In the genomic region with DNA sequence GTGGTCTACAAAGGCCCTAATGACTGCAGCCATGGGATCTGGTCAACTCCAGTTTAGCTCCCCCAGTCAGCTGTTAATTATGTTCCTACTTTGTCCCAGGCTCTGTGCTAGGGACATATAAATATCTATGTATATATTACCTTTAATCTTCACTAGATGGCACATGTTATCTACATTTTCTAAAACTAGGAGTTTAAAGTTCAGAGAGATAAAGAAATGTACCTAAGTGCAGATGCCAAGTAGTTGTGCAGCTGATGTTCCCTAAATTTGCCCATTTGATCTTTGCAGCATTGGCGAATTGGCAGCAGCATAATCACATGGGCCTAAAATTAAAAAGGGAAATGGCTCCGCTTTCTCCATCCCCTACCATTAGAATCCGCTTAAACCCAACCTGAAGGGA, we compare ENCODE assay signal across 28 cellular contexts.
"Had no signal": no experiment of that assay in that cellular context is flagged by ENCODE, and none has a peak within 500 bp of the region (broad histone marks: within the 10 kb centered on the region; RNA-seq: fewer than 3 reads in every experiment).

No MANE protein-coding gene starts in this region.

- H3K4me1 ChIP-seq: parathyroid adenoma, psoas muscle, right lobe of liver, sigmoid colon, spleen, suprapubic skin, testis, tibial artery, upper lobe of right lung, uterus had no signal

- H3K4me3 ChIP-seq: neural progenitor cell, ovary, psoas muscle, right lobe of liver, sigmoid colon, smooth muscle cell, spleen, suprapubic skin, testis, tibial artery, transverse colon, upper lobe of right lung, uterus had no signal

- ATAC-seq: natural killer cell; psoas muscle; right cardiac atrium; right lobe of liver; stimulated activated memory B cell treated with anti-CD40 and anti-IgM and Interleukin-4, amounts not matched to agents 10 μg/mL and 1 μg/mL and 100 μg/mL, for 72 hours; stimulated activated naive CD8-positive, alpha-beta T cell treated with anti-CD3 and anti-CD28 coated beads, Interleukin-15, amount 100 ng/mL, for 72 hours; stimulated activated naive CD8-positive, alpha-beta T cell treated with anti-CD3 and anti-CD28 coated beads, Interleukin-15, Interleukin-2, amounts not matched to agents 100 U/mL and 50 U/mL, for 24 hours; upper lobe of right lung had no signal

- H3K36me3 ChIP-seq: neural progenitor cell, ovary, right lobe of liver, sigmoid colon, spleen, suprapubic skin, tibial artery, transverse colon, upper lobe of right lung, uterus had no signal

- DNase-seq: natural killer cell; occipital lobe; ovary; posterior cingulate gyrus; psoas muscle; right cardiac atrium; right lobe of liver; sigmoid colon; spleen; stimulated activated CD4-positive, alpha-beta T cell treated with anti-CD3 and anti-CD28 coated beads, Interleukin-12 subunit alpha, Interleukin-12 subunit beta, amount 100 ng/mL, for 4 hours; stimulated activated CD4-positive, alpha-beta T cell treated with anti-CD3 and anti-CD28 coated beads, Interleukin-1b, Interleukin-23, amount 100 ng/mL, for 48 hours; stimulated activated CD4-positive, alpha-beta T cell treated with anti-CD3 and anti-CD28 coated beads, Interleukin-4, amount 100 ng/mL, for 1 hour; stimulated activated CD4-positive, alpha-beta T cell treated with anti-CD3 and anti-CD28 coated beads, Interleukin-4, amount 100 ng/mL, for 4 hours; stimulated activated CD8-positive, alpha-beta memory T cell treated with anti-CD3 and anti-CD28 coated beads, Interleukin-4, amount 100 ng/mL, for 48 hours; stimulated activated naive CD4-positive, alpha-beta T cell; stimulated activated naive CD8-positive, alpha-beta T cell treated with anti-CD3 and anti-CD28 coated beads, Interleukin-15, amount 100 ng/mL, for 72 hours; stimulated activated naive CD8-positive, alpha-beta T cell treated with anti-CD3 and anti-CD28 coated beads, Interleukin-15, Interleukin-2, amounts not matched to agents 100 U/mL and 50 U/mL, for 24 hours; substantia nigra; testis; tibial artery; transverse colon; upper lobe of right lung; uterus had no signal

- H3K9me3 ChIP-seq: ovary, psoas muscle, right lobe of liver, sigmoid colon, suprapubic skin, testis, tibial artery, transverse colon, upper lobe of right lung, uterus had no signal
